Comparison of ENCODE assay signal across 1 cellular context in genomic region chr1:233972951-233973635, GRCh38.
TF ChIP-seq lines count a peak whose summit lies in the region.

No MANE protein-coding gene starts in this region.

TF ChIP-seq in K562, 482 proteins besides CTCF, POLR2A, EP300 and RAD21 (continued from another document and continues in another):
- peak; percentile 84; the same call in 1 of the 2 replicates for TF ChIP-seq ZNF197 (CRISPR knock-in tag; IDR thresholded peaks at IDR 0.05; ENCODE audit: low read depth)
- TF ChIP-seq ATF1 (CRISPR knock-in tag; IDR thresholded peaks at IDR 0.05), result no peak
- TF ChIP-seq ATF1 (tag; IDR thresholded peaks at IDR 0.05), result peak; percentile 80
- peak; percentile 69 for TF ChIP-seq CXXC5 (CRISPR knock-in tag; IDR thresholded peaks at IDR 0.05)
- TF ChIP-seq TRIM24 (IDR thresholded peaks at IDR 0.05), result peak; percentile 77 to 80; a peak in 3 of 4 replicates
- no peak for TF ChIP-seq CREBBP (IDR thresholded peaks at IDR 0.05; ENCODE audit: low read depth, low read length)
- 0 out of 2 replicates have a peak, but pooled peaks have one; percentile 15 for TF ChIP-seq THRB (CRISPR knock-in tag; conservative IDR thresholded peaks at IDR 0.05)
- no peak for TF ChIP-seq ZNF239 (CRISPR knock-in tag; IDR thresholded peaks at IDR 0.05)
- TF ChIP-seq ETS2 (tag; IDR thresholded peaks at IDR 0.05; ENCODE audit: borderline replicate concordance, poor library complexity, severe bottlenecking), result no peak
- TF ChIP-seq MYBL2 (IDR thresholded peaks at IDR 0.05; ENCODE audit: low read depth), result no peak
- TF ChIP-seq MYBL2 (CRISPR knock-in tag; IDR thresholded peaks at IDR 0.05; ENCODE audit: borderline replicate concordance), result no peak
- 0 out of 2 replicates have a peak, but pooled peaks have one; percentile 7 for TF ChIP-seq ZKSCAN1 (IDR thresholded peaks at IDR 0.05; ENCODE audit: low read depth, low read length)
- TF ChIP-seq TAF9B (IDR thresholded peaks at IDR 0.05; ENCODE audit: partially characterized antibody), result peak; percentile 55
- TF ChIP-seq WHSC1 (IDR thresholded peaks at IDR 0.05; ENCODE audit: low read length), result no peak
- TF ChIP-seq GTF3C2 (IDR thresholded peaks at IDR 0.05; ENCODE audit: borderline replicate concordance, extremely low read depth, insufficient read length), result no peak
- peak; percentile 45; the same call in 1 of the 2 replicates for TF ChIP-seq NR2C1 (IDR thresholded peaks at IDR 0.05)
- TF ChIP-seq NR2C1 (tag; IDR thresholded peaks at IDR 0.05), result peak; percentile 49
- TF ChIP-seq ZNF584 (CRISPR knock-in tag; IDR thresholded peaks at IDR 0.05; ENCODE audit: low read depth), result peak; percentile 93; the same call in 1 of the 2 replicates
- peak; percentile 61; the same call in 1 of the 2 replicates for TF ChIP-seq PTRF (tag; IDR thresholded peaks at IDR 0.05)
- TF ChIP-seq ZNF436 (CRISPR knock-in tag; IDR thresholded peaks at IDR 0.05), result no peak
- no peak for TF ChIP-seq SLC30A9 (CRISPR knock-in tag; IDR thresholded peaks at IDR 0.05)
- peak; percentile 97 for TF ChIP-seq TFE3 (CRISPR knock-in tag; IDR thresholded peaks at IDR 0.05)
- TF ChIP-seq ZNF79 (CRISPR knock-in tag; IDR thresholded peaks at IDR 0.05; ENCODE audit: low read depth), result no peak
- TF ChIP-seq ZNF766 (CRISPR knock-in tag; conservative IDR thresholded peaks at IDR 0.05), result peak; percentile 96
- TF ChIP-seq NCOA1 (IDR thresholded peaks at IDR 0.05; ENCODE audit: low read depth), result peak; percentile 79
- peak in 1 of 3 experiments; percentile 72; a peak in 2 of 6 replicates for TF ChIP-seq ZBTB11 (CRISPR knock-in tag; IDR thresholded peaks at IDR 0.05)
- no peak for TF ChIP-seq ZC3H11A (IDR thresholded peaks at IDR 0.05; ENCODE audit: low read depth, low read length)
- TF ChIP-seq NCOA2 (IDR thresholded peaks at IDR 0.05; ENCODE audit: partially characterized antibody in 2 of 2), result peak in 1 of 2 experiments; percentile 39
- TF ChIP-seq CREB3 (tag; conservative IDR thresholded peaks at IDR 0.05; ENCODE audit: low read depth), result peak; percentile 93
- TF ChIP-seq IRF2 (CRISPR knock-in tag; IDR thresholded peaks at IDR 0.05), result no peak
- TF ChIP-seq ZNF316 (IDR thresholded peaks at IDR 0.05), result peak; percentile 94
- TF ChIP-seq MYC (IDR thresholded peaks at IDR 0.05; ENCODE audit: low read depth, low read length), result peak; percentile 96
- TF ChIP-seq MYC (CRISPR knock-in tag; IDR thresholded peaks at IDR 0.05; ENCODE audit: borderline replicate concordance, low read depth), result peak; percentile 32; the same call in 1 of the 2 replicates
- TF ChIP-seq ZNF589 (CRISPR knock-in tag; IDR thresholded peaks at IDR 0.05; ENCODE audit: low read depth), result peak; percentile 96
- TF ChIP-seq USF2 (CRISPR knock-in tag; IDR thresholded peaks at IDR 0.05), result peak; percentile 74
- TF ChIP-seq EP400 (IDR thresholded peaks at IDR 0.05), result peak; percentile 79
- peak; percentile 10; the same call in 1 of the 2 replicates for TF ChIP-seq ZNF75A (CRISPR knock-in tag; IDR thresholded peaks at IDR 0.05)
- peak; percentile 82; the same call in 1 of the 2 replicates for TF ChIP-seq ADNP (tag; IDR thresholded peaks at IDR 0.05)
- no peak for TF ChIP-seq PTBP1 (IDR thresholded peaks at IDR 0.05; ENCODE audit: low read depth, low read length)
- TF ChIP-seq HCFC1 (IDR thresholded peaks at IDR 0.05; ENCODE audit: low read depth, low read length), result no peak
- TF ChIP-seq SMAD3 (CRISPR knock-in tag; conservative IDR thresholded peaks at IDR 0.05), result 0 out of 2 replicates have a peak, but pooled peaks have one; percentile 5
- TF ChIP-seq SPI1 (IDR thresholded peaks at IDR 0.05; ENCODE audit: borderline replicate concordance, low read depth, low read length), result no peak
- TF ChIP-seq ZNF778 (CRISPR knock-in tag; IDR thresholded peaks at IDR 0.05), result no peak
- TF ChIP-seq SRF (CRISPR knock-in tag; IDR thresholded peaks at IDR 0.05), result no peak
- TF ChIP-seq BACH1 (tag; IDR thresholded peaks at IDR 0.05), result peak; percentile 95
- peak; percentile 89 for TF ChIP-seq MAFF (IDR thresholded peaks at IDR 0.05; ENCODE audit: low read length)
- TF ChIP-seq CREM (IDR thresholded peaks at IDR 0.05; ENCODE audit: low read depth), result peak; percentile 74
- peak; percentile 85 for TF ChIP-seq ATF7 (IDR thresholded peaks at IDR 0.05)
- TF ChIP-seq MEF2D (tag; conservative IDR thresholded peaks at IDR 0.05; ENCODE audit: low read depth), result peak; percentile 86
- TF ChIP-seq U2AF1 (optimal IDR thresholded peaks at IDR 0.05; ENCODE audit: low read depth, low read length), result no peak
- TF ChIP-seq GTF2B (IDR thresholded peaks at IDR 0.05; ENCODE audit: extremely low read depth, insufficient read length), result no peak
- no peak for TF ChIP-seq NFIX (CRISPR knock-in tag; IDR thresholded peaks at IDR 0.05; ENCODE audit: low read depth)
- TF ChIP-seq ZMIZ1 (IDR thresholded peaks at IDR 0.05; ENCODE audit: low read depth in 2 of 2, low read length in 2 of 2), result no peak
- peak; percentile 90 for TF ChIP-seq CREB3L1 (IDR thresholded peaks at IDR 0.05; ENCODE audit: borderline replicate concordance, low read depth)
- TF ChIP-seq ZNF41 (CRISPR knock-in tag; conservative IDR thresholded peaks at IDR 0.05), result peak; percentile 39; the same call in 1 of the 2 replicates
